In the genomic region with DNA sequence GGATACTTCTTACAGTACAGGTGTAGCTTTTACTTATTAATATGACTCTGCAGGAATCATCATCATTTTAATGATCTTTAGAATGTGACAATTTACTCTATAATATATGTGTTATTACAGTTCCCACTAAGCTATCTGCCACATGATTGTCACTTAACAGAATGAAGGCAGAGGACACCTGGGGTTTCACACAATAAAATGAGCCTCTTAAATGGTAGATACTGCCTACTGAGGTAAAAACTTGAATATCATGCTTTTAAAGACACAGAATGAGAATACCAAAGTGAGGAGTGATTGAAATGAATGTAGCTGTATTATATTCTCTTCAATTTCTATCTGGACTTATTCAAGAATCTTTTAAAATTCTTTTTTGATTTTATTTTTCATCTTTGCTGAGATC, we compare ENCODE assay signal across 25 cellular contexts.
"Had no signal": no experiment of that assay in that cellular context is flagged by ENCODE, and none has a peak within 500 bp of the region (broad histone marks: within the 10 kb centered on the region; RNA-seq: fewer than 3 reads in every experiment).

No MANE protein-coding gene starts in this region.

- FAIRE-seq: endometrium, endothelial cell of umbilical vein had no signal

- DNase-seq: activated CD4-positive, alpha-beta memory T cell treated with anti-CD3 and anti-CD28 coated beads for 36 hours; activated CD4-positive, alpha-beta T cell treated with anti-CD3 and anti-CD28 coated beads for 36 hours; activated CD4-positive, alpha-beta T cell treated with anti-CD3 and anti-CD28 coated beads, Interleukin-2, amount 10 ng/mL, durations not matched to agents 24 days and 14 days; activated CD4-positive, CD25-positive, alpha-beta regulatory T cell; activated CD4-positive, CD25-positive, alpha-beta regulatory T cell treated with anti-CD3 and anti-CD28 coated beads, Interleukin-2, amount 50 U/mL, for 72 hours; activated CD8-positive, alpha-beta memory T cell treated with anti-CD3 and anti-CD28 coated beads, Interleukin-2, amount 10 ng/mL, durations not matched to agents 7 days and 5 days; activated CD8-positive, alpha-beta memory T cell treated with anti-CD3 and anti-CD28 coated beads, Interleukin-2, amount 50 U/mL, for 4 hours; activated CD8-positive, alpha-beta T cell treated with anti-CD3 and anti-CD28 coated beads, Interleukin-2, amount 10 ng/mL, durations not matched to agents 7 days and 5 days; activated effector memory CD4-positive, alpha-beta T cell treated with anti-CD3 and anti-CD28 coated beads, Interleukin-2, amount 50 U/mL, for 16 hours; activated naive CD4-positive, alpha-beta T cell treated with anti-CD3 and anti-CD28 coated beads, Interleukin-2, amount 10 ng/mL, durations not matched to agents 7 days and 5 days; activated naive CD8-positive, alpha-beta T cell treated with anti-CD3 and anti-CD28 coated beads, Interleukin-2, amount 10 ng/mL, durations not matched to agents 7 days and 5 days; activated T-cell treated with anti-CD3 and anti-CD28 coated beads, Interleukin-2, amount 50 U/mL, for 1 hour; activated T-cell treated with anti-CD3 and anti-CD28 coated beads, Interleukin-2, amount 50 U/mL, for 48 hours; central memory CD4-positive, alpha-beta T cell; cerebellar nuclear complex; colonic mucosa; effector CD8-positive, alpha-beta T cell; esophagus squamous epithelium; foreskin melanocyte; heart right ventricle; T-helper 2 cell had no signal

- ATAC-seq: activated CD4-positive, alpha-beta T cell treated with anti-CD3 and anti-CD28 coated beads for 36 hours; activated CD8-positive, alpha-beta memory T cell treated with anti-CD3 and anti-CD28 coated beads, Interleukin-2, amount 10 ng/mL, durations not matched to agents 7 days and 5 days; activated CD8-positive, alpha-beta T cell treated with anti-CD3 and anti-CD28 coated beads, Interleukin-2, amount 10 ng/mL, durations not matched to agents 7 days and 5 days; activated naive CD4-positive, alpha-beta T cell treated with anti-CD3 and anti-CD28 coated beads, Interleukin-2, amount 50 U/mL, for 72 hours; gastroesophageal sphincter; heart right ventricle had no signal
